Comparison of ENCODE assay signal across 21 cellular contexts in genomic region chr14:103033744-103034143, GRCh38. TPM values are rescaled to one million over a fixed set of nuclear protein-coding genes. Genes with fewer than 3 reads are reported as not detected.
A peak's percentile ranks its signal among the peaks of the same experiment; 100 is the strongest.
DNase-seq lines count a peak whose midpoint lies in the region; ATAC-seq and TF ChIP-seq lines count a peak whose summit lies in the region.
"Had no signal": no experiment of that assay in that cellular context is flagged by ENCODE, and none has a peak within 500 bp of the region (broad histone marks: within the 10 kb centered on the region; RNA-seq: fewer than 3 reads in every experiment).

No MANE protein-coding gene starts in this region.

- H3K4me3 ChIP-seq in SK-N-MC = peak overlapping the region; percentile 72
- peak overlapping the region in 1 of 4 donors; percentile 26 for H3K4me3 ChIP-seq in transverse colon
- H3K4me3 ChIP-seq: left ventricle myocardium inferior, MG63, ovary had no signal

- peaks cover 29 to 57% (median 40%) of the 10 kb centered on the region in 4 donors for H3K4me1 ChIP-seq in transverse colon

- intact Hi-C loops in left colon (cut with DNase I, micrococcal nuclease) = no loop called here
- intact Hi-C loops in transverse colon (cut with DNase I; ENCODE audit: low total_unique reads) = no loop called here

- H3K9me3 ChIP-seq in SK-N-MC (ENCODE audit: low read depth, low read length) = no peaks in the 10 kb centered on the region
- H3K9me3 ChIP-seq in transverse colon = no peaks in the 10 kb centered on the region
- H3K9me3 ChIP-seq: left ventricle myocardium inferior, MG63, ovary had no signal

- TF ChIP-seq CTCF in transverse colon (IDR thresholded peaks at IDR 0.05) = no peak

- H3K27ac ChIP-seq in SK-N-MC = peak overlapping the region; percentile 95
- H3K27ac ChIP-seq in transverse colon = peak overlapping the region; percentile 52 to 81 (median 76)
- H3K27ac ChIP-seq: epithelial cell of prostate, left ventricle myocardium inferior, ovary had no signal

- DNase-seq in HT-29 (ENCODE audit: low spot score) (peak; percentile 82), SK-N-MC (ENCODE audit: low read depth, low spot score) (peak; percentile 67), left colon (peak; percentile 60 to 77), transverse colon (peak; percentile 72), dedifferentiated amniotic fluid mesenchymal stem cell (ENCODE audit: extremely low spot score) (no peak), SHP77 (lab: John Stamatoyannopoulos, UW) (no peak), NCI-H187 (lab: John Stamatoyannopoulos, UW) (no peak)
- DNase-seq: activated CD4-positive, CD25-positive, alpha-beta regulatory T cell; activated CD8-positive, alpha-beta T cell treated with anti-CD3 and anti-CD28 coated beads for 36 hours; activated T-cell treated with anti-CD3 and anti-CD28 coated beads, Interleukin-2, amount 50 U/mL, for 24 hours; foreskin melanocyte; left ventricle myocardium inferior; MG63; naive B cell; NCI-H345; ovary; stimulated activated CD8-positive, alpha-beta memory T cell treated with anti-CD3 and anti-CD28 coated beads, Interleukin-4, amount 100 ng/mL, for 48 hours; T-helper 1 cell had no signal

- 19 to 34% methylated on average over 4 to 7 of the region's 7 CpGs for WGBS in transverse colon (ENCODE audit: low coverage in 1 of 2), 2 donors

- H3K36me3 ChIP-seq in SK-N-MC (ENCODE audit: insufficient read depth, low read length) (no peaks in the 10 kb centered on the region), transverse colon (no peaks in the 10 kb centered on the region)
- H3K36me3 ChIP-seq: left ventricle myocardium inferior, MG63, ovary had no signal

- in situ Hi-C loops in transverse colon (cut with MboI; ENCODE audit: low pct_ligation_motif_present in 1 of 4, low pct_unique_long_range_greater_than_20kb in 1 of 4, low sequenced_read_pairs in 3 of 4) = no loop called here

- no peak for TF ChIP-seq POLR2A in transverse colon (IDR thresholded peaks at IDR 0.05)

- no peaks in the 10 kb centered on the region for H3K27me3 ChIP-seq in transverse colon
- H3K27me3 ChIP-seq: MG63, ovary had no signal

- peak; percentile 91 for ATAC-seq in left colon
- ATAC-seq in HG02588 (IDR thresholded peaks at IDR 0.05; ENCODE audit: unreplicated experiment) = no peak
- ATAC-seq: activated CD8-positive, alpha-beta T cell treated with anti-CD3 and anti-CD28 coated beads for 36 hours; Right ventricle myocardium inferior had no signal

- H3K9ac ChIP-seq in SK-N-MC (ENCODE audit: insufficient read length) = peak overlapping the region; percentile 52

- no peak for TF ChIP-seq EP300 in transverse colon (IDR thresholded peaks at IDR 0.05; ENCODE audit: low read depth)

RNA-seq across cellular contexts. Expression of gene CDC42BPB, which starts 23.6 kb away (rescaled TPM):
- total RNA-seq in HT-29 (2014; rRNA removed; shearing (Covaris generic)) = 40.0 and 51.0 TPM in 2 replicates
- total RNA-seq in left colon (10 to 100 TPM; 75.5 to 85.2 TPM), transverse colon (100 to 1,000 TPM; 109 to 160 (median 123) TPM)

RNA-seq across cellular contexts. Expression of gene LBHD2, which starts 50.3 kb away (rescaled TPM):
- total RNA-seq in HT-29 (2014; rRNA removed; shearing (Covaris generic)) = not detected in 2 replicates
- total RNA-seq in left colon (not detected), transverse colon (not detected)
- total RNA-seq: activated CD8-positive, alpha-beta T cell treated with anti-CD3 and anti-CD28 coated beads for 36 hours; left ventricle myocardium inferior; Right ventricle myocardium inferior had no signal

Comparison
In these comparisons a context has a peak if more than half of its experiments do, and no peak if none do; other contexts are left out.
1. DNase-seq: peak in HT-29 (single experiment), SK-N-MC (single experiment), left colon (2 of 2) and transverse colon (single experiment); none in dedifferentiated amniotic fluid mesenchymal stem cell (single experiment), SHP77 (0 of 2) and NCI-H187 (0 of 2).